In the genomic region with DNA sequence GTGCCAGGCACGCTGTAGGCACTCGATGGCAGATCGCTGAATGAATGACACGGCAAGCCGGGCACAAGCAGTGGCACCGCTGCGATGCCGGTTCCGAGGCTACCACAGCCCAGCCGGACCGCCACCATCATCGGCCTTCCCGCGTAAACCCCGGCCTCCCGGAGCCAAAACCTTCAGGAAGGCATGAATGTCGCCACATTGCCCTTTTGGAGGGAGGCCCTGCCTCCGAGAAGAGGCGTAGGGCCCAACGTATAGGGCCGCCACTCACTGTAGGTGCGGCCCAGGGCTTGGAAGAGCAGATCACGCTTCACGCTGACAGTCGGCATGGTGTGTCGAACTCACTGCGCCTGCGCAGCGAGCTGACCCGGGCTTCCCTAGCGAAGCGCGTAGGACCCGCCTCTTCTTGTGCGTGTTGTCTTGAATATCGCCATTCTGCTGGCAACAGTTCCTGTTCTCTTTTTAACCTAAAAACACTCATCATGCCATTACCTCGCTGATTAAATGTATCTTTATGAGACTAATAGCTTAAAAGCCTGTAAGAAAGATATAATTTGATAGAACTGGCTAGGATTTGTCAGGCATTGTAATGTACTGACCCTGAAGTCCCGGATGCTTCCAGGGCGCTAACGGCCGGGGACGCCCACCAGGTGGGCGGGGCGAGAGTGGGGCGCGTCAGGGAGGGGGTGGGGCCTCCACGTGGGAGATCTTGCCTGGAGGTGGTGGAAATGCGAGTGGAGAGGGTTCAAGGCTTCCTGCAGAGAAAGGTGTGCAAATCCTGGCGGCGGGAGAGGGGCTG, we compare ENCODE assay signal across 1 cellular context.
TF ChIP-seq lines count a peak whose summit lies in the region.

Gene FARSB, minus strand, starts transcription at position 345 of the 796 bp plus-strand sequence. Its CDS starts 19 bp downstream, at position 326.

TF ChIP-seq in WTC11, 78 proteins besides CTCF, POLR2A, EP300 and RAD21 (continued from another document):
- TF ChIP-seq, protein P1, sequence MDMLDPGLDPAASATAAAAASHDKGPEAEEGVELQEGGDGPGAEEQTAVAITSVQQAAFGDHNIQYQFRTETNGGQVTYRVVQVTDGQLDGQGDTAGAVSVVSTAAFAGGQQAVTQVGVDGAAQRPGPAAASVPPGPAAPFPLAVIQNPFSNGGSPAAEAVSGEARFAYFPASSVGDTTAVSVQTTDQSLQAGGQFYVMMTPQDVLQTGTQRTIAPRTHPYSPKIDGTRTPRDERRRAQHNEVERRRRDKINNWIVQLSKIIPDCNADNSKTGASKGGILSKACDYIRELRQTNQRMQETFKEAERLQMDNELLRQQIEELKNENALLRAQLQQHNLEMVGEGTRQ (CRISPR knock-in tag; IDR thresholded peaks at IDR 0.05), result no peak; the same call in 1 of the 2 replicates
- TF ChIP-seq SP1 (CRISPR knock-in tag; conservative IDR thresholded peaks at IDR 0.05), result peak; percentile 50
